ENCODE assay signal across 11 cellular contexts in the genomic region with DNA sequence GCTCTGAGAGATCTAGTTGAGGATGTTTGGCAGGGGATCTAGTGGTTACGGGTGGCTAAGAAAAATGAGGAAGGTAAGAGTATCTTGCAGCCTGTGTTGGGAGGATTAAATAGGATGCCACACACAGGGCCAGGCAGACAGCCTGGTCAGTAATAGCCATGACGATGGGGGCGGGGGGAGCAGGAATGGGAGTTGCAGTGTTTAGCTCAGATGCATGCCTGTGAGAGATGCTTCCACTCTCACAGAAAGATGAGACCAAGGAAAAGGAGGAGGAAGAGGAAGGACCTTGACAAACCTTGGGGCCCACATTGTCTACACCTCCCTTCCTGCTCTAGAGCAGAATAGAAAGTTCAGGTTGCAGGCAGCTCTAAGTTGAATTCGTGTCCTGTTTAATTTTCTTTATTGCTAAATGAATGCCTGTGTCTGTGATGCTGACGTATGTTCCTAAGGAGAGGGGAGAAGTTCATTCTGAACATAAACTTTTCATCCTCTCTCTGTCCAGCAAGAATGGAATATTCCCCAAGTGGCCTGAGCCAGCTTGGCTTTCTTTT. TPM values are rescaled to one million over a fixed set of nuclear protein-coding genes. Genes with fewer than 3 reads are reported as not detected.
A peak's percentile ranks its signal among the peaks of the same experiment; 100 is the strongest.
DNase-seq lines count a peak whose midpoint lies in the region; ATAC-seq and TF ChIP-seq lines count a peak whose summit lies in the region.
"Had no signal": no experiment of that assay in that cellular context is flagged by ENCODE, and none has a peak within 500 bp of the region (broad histone marks: within the 10 kb centered on the region; RNA-seq: fewer than 3 reads in every experiment).

No MANE protein-coding gene starts in this region.

- no peaks in the 10 kb centered on the region for H3K79me2 ChIP-seq in smooth muscle cell (ENCODE audit: low read depth)

- H2BK5ac ChIP-seq in IMR-90 (ENCODE audit: low read depth, low read length, poor library complexity, severe bottlenecking), result peak overlapping the region; percentile 92

- peak overlapping the region; percentile 92 for H2BK120ac ChIP-seq in IMR-90 (ENCODE audit: low read depth, low read length)

- no CpG with 5 or more reads among the region's 5 CpGs for WGBS in IMR-90 (ENCODE audit: extremely low coverage in 2 of 2, insufficient read length in 1 of 2), 2 experiments
- WGBS in right cardiac atrium, result 64% methylated on average over 5 of the region's 5 CpGs
- WGBS in smooth muscle cell (ENCODE audit: low lambda C conversion rate), result 39% methylated on average over 5 of the region's 5 CpGs

- peak overlapping the region; percentile 0 for H3K4me2 ChIP-seq in IMR-90 (ENCODE audit: low read depth, low read length)
- peak overlapping the region; percentile 62 for H3K4me2 ChIP-seq in smooth muscle cell

- TF ChIP-seq CTCF in IMR-90 (conservative IDR thresholded peaks at IDR 0.05; ENCODE audit: low read depth, low read length) (no peak), ascending aorta (IDR thresholded peaks at IDR 0.05) (no peak), smooth muscle cell (IDR thresholded peaks at IDR 0.05; ENCODE audit: borderline replicate concordance, insufficient read depth, poor library complexity, severe bottlenecking) (no peak)

- H3K4me1 Mint-ChIP-seq in CD4-positive, alpha-beta memory T cell, result peaks cover 0 to 4% (median 1%) of the 10 kb centered on the region in 4 donors

- peak overlapping the region; percentile 91 for H4K5ac ChIP-seq in IMR-90 (ENCODE audit: low read depth, low read length)

- H3K79me1 ChIP-seq in IMR-90 (ENCODE audit: low read depth in 1 of 2, low read length in 2 of 2), result peaks cover 19 to 43% of the 10 kb centered on the region in 2 experiments; a peak in 3 of 4 replicates

- intact Hi-C loops in IMR-90 (cut with micrococcal nuclease) (no loop called here), ascending aorta (cut with DNase I) (loop anchor here (5.0 kb wide), 1 partner anchor 40 kb away; no protein-coding TSS in a partner anchor), right cardiac atrium (cut with DNase I) (loop anchor here in 1 of 4 donors (10.0 kb wide), 1 partner anchor 113 kb away; no protein-coding TSS in a partner anchor)
- intact Hi-C loops in CD4-positive, alpha-beta memory T cell (cut with micrococcal nuclease), result no loop called here

- H2AFZ ChIP-seq in IMR-90 (replicated peaks; ENCODE audit: low read length, poor library complexity), result no peak overlapping the region
- no peak overlapping the region for H2AFZ ChIP-seq in smooth muscle cell (ENCODE audit: low read depth)

- H4K20me1 ChIP-seq in IMR-90 (ENCODE audit: insufficient read depth, low read length) (peaks cover 14% of the 10 kb centered on the region), smooth muscle cell (ENCODE audit: low read depth) (no peaks in the 10 kb centered on the region)

- DNase-seq in IMR-90 (peak; percentile 84), ascending aorta (ENCODE audit: low spot score in 2 of 2) (peak in 1 of 2 donors; percentile 59), right cardiac atrium (no peak), smooth muscle cell (lab: John Stamatoyannopoulos, UW; ENCODE audit: unreplicated experiment) (no peak), NCI-H2029 treated with DMSO at 0.1 percent for 48 hours (lab: John Stamatoyannopoulos, UW) (no peak), erythroblast (lab: John Stamatoyannopoulos, UW) (no peak)
- no peak for DNase-seq in CD4-positive, alpha-beta memory T cell
- DNase-seq: retina, SHP77 treated with DMSO at 0.1 percent for 48 hours had no signal

- H3K27me3 Mint-ChIP-seq in CD4-positive, alpha-beta memory T cell, result no peaks in the 10 kb centered on the region

- H3K27me3 ChIP-seq in IMR-90 (ENCODE audit: control insufficient read depth, insufficient read depth, low read length) (no peaks in the 10 kb centered on the region), ascending aorta (no peaks in the 10 kb centered on the region), right cardiac atrium (ENCODE audit: control insufficient read depth, insufficient read depth) (no peaks in the 10 kb centered on the region), smooth muscle cell (ENCODE audit: low read depth) (no peaks in the 10 kb centered on the region)
- H3K27me3 ChIP-seq in CD4-positive, alpha-beta memory T cell (ENCODE audit: insufficient read depth, low read length), result no peaks in the 10 kb centered on the region

- H3F3A ChIP-seq in smooth muscle cell (ENCODE audit: low read depth), result peaks cover 76% of the 10 kb centered on the region

- H3K14ac ChIP-seq in IMR-90 (replicated peaks; ENCODE audit: low read depth, low read length), result peak overlapping the region; percentile 82

- POLR2A ChIA-PET in IMR-90 (lab: Charles Lee; ENCODE audit: unreplicated experiment), result interaction anchor here (0.6 to 0.9 kb wide), 3 partner anchors 9 to 62 kb away, joined by 3 to 6 read pairs (median 3); partner anchors contain the start of gene TGFBI
- POLR2A ChIA-PET in CD4-positive, alpha-beta memory T cell (lab: Charles Lee; ENCODE audit: partially characterized antibody), result no interaction called here

- H2BK20ac ChIP-seq in IMR-90 (ENCODE audit: low read depth, low read length), result peak overlapping the region; percentile 95

- peak overlapping the region; percentile 98 for H3K4ac ChIP-seq in IMR-90 (ENCODE audit: low read depth, low read length)

- H3K9ac ChIP-seq in IMR-90 (ENCODE audit: low read depth, low read length), result peak overlapping the region; percentile 65
- H3K9ac ChIP-seq in smooth muscle cell (ENCODE audit: low read depth), result peak overlapping the region; percentile 60

- H3K9me3 Mint-ChIP-seq in CD4-positive, alpha-beta memory T cell, result no peaks in the 10 kb centered on the region
- H3K9me3 Mint-ChIP-seq: stimulated activated effector memory CD8-positive, alpha-beta T cell treated with anti-CD3 and anti-CD28 coated beads, Interleukin-12 subunit alpha, Interleukin-12 subunit beta, amount 100 ng/mL, for 72 hours had no signal

- in situ Hi-C loops in IMR-90 (cut with MboI; ENCODE audit: low sequenced_read_pairs), result no loop called here

- peaks cover 76% of the 10 kb centered on the region for H3K36me3 ChIP-seq in IMR-90 (ENCODE audit: control insufficient read depth, insufficient read depth, low read length)
- peaks cover 8 to 11% of the 10 kb centered on the region in 2 donors for H3K36me3 ChIP-seq in ascending aorta
- H3K36me3 ChIP-seq in smooth muscle cell (ENCODE audit: low read depth), result peaks cover 16% of the 10 kb centered on the region
- no peaks in the 10 kb centered on the region for H3K36me3 ChIP-seq in CD4-positive, alpha-beta memory T cell (ENCODE audit: insufficient read depth, low read length)

- dilution Hi-C loops in IMR-90 (cut with HindIII; ENCODE audit: low sequenced_read_pairs, unreplicated experiment), result no loop called here

- peak; percentile 3; the same call in 1 of the 2 replicates for TF ChIP-seq POLR2A in IMR-90 (IDR thresholded peaks at IDR 0.05; ENCODE audit: low read depth, low read length)
- no peak for TF ChIP-seq POLR2A in erythroblast (IDR thresholded peaks at IDR 0.05; ENCODE audit: low read length)

- peak overlapping the region; percentile 23; the same call in 2 of the 3 replicates for H2BK15ac ChIP-seq in IMR-90 (ENCODE audit: low read depth, low read length)

- peak overlapping the region; percentile 62 for H3K18ac ChIP-seq in IMR-90 (ENCODE audit: low read depth, low read length)

- peak overlapping the region; percentile 76 for H3K56ac ChIP-seq in IMR-90 (ENCODE audit: extremely low read depth, insufficient read depth, low read length)

- no peak overlapping the region for H3K4me3 Mint-ChIP-seq in CD4-positive, alpha-beta memory T cell
- H3K4me3 Mint-ChIP-seq: stimulated activated effector memory CD8-positive, alpha-beta T cell treated with anti-CD3 and anti-CD28 coated beads, Interleukin-12 subunit alpha, Interleukin-12 subunit beta, amount 100 ng/mL, for 72 hours had no signal

- H3K9me3 ChIP-seq in IMR-90 (ENCODE audit: control insufficient read depth, insufficient read depth, low read length), result no peaks in the 10 kb centered on the region
- H3K9me3 ChIP-seq in ascending aorta, result no peaks in the 10 kb centered on the region
- H3K9me3 ChIP-seq in right cardiac atrium (ENCODE audit: control insufficient read depth, low read length), result no peaks in the 10 kb centered on the region
- no peaks in the 10 kb centered on the region for H3K9me3 ChIP-seq in smooth muscle cell (replicated peaks; ENCODE audit: low read depth)
- H3K9me3 ChIP-seq in CD4-positive, alpha-beta memory T cell (ENCODE audit: control insufficient read depth in 1 of 2, low read length in 2 of 2), result no peaks in the 10 kb centered on the region

- peak overlapping the region; percentile 87 for H3K27ac ChIP-seq in IMR-90 (ENCODE audit: insufficient read depth, low read length)
- H3K27ac ChIP-seq in ascending aorta, result peak overlapping the region; percentile 86 to 88
- H3K27ac ChIP-seq in right cardiac atrium (ENCODE audit: low read length), result peak overlapping the region; percentile 30
- peak overlapping the region; percentile 95 for H3K27ac ChIP-seq in smooth muscle cell (ENCODE audit: low read depth)
- no peak overlapping the region for H3K27ac ChIP-seq in CD4-positive, alpha-beta memory T cell (ENCODE audit: low read depth, low read length)

- H2AK9ac ChIP-seq in IMR-90 (replicated peaks; ENCODE audit: low read depth, low read length, poor library complexity), result peak overlapping the region; percentile 60

- H3K4me1 ChIP-seq in IMR-90 (ENCODE audit: control insufficient read depth, insufficient read depth, low read length) (peaks cover 52% of the 10 kb centered on the region), ascending aorta (peaks cover 17 to 35% of the 10 kb centered on the region in 2 donors), right cardiac atrium (ENCODE audit: control insufficient read depth, insufficient read depth, low read length) (peaks cover 8% of the 10 kb centered on the region), smooth muscle cell (ENCODE audit: low read depth) (peaks cover 26% of the 10 kb centered on the region)
- H3K4me1 ChIP-seq in CD4-positive, alpha-beta memory T cell (ENCODE audit: insufficient read depth, low read length), result no peaks in the 10 kb centered on the region

- H3K4me3 ChIP-seq in IMR-90 (ENCODE audit: insufficient read depth, low read depth, low read length) (no peak overlapping the region), ascending aorta (no peak overlapping the region), right cardiac atrium (ENCODE audit: low read length) (no peak overlapping the region), smooth muscle cell (no peak overlapping the region)
- H3K4me3 ChIP-seq in CD4-positive, alpha-beta memory T cell (ENCODE audit: low read length in 2 of 2), result no peak overlapping the region

- peak overlapping the region; percentile 86 for H4K91ac ChIP-seq in IMR-90 (ENCODE audit: insufficient read depth, low read depth, low read length)

- H3K36me3 Mint-ChIP-seq in CD4-positive, alpha-beta memory T cell, result no peaks in the 10 kb centered on the region
- H3K36me3 Mint-ChIP-seq: stimulated activated effector memory CD8-positive, alpha-beta T cell treated with anti-CD3 and anti-CD28 coated beads, Interleukin-12 subunit alpha, Interleukin-12 subunit beta, amount 100 ng/mL, for 72 hours had no signal

- ATAC-seq in IMR-90 (ENCODE audit: low read depth) (peak; percentile 2; the same call in 1 of the 2 replicates), right cardiac atrium (no peak), HG03521 (IDR thresholded peaks at IDR 0.05; ENCODE audit: unreplicated experiment) (no peak)
- ATAC-seq: stimulated activated effector memory CD8-positive, alpha-beta T cell treated with anti-CD3 and anti-CD28 coated beads, Interleukin-12 subunit alpha, Interleukin-12 subunit beta, amount 100 ng/mL, for 72 hours had no signal

- peak overlapping the region; percentile 88 to 92 for H4K8ac ChIP-seq in IMR-90 (ENCODE audit: low read depth in 2 of 2, low read length in 2 of 2)

- peak overlapping the region; percentile 83 for H3K23ac ChIP-seq in IMR-90 (ENCODE audit: low read depth, low read length)

- BruUV-seq in IMR-90 (replicated peaks; lab: Mats Ljungman, UMichigan), result no TSS peak

- H3K9me1 ChIP-seq in IMR-90 (ENCODE audit: insufficient read depth, low read length), result peaks cover 45% of the 10 kb centered on the region

- TF ChIP-seq RAD21 in IMR-90 (IDR thresholded peaks at IDR 0.05; ENCODE audit: low read length), result no peak

- H3K27ac Mint-ChIP-seq in CD4-positive, alpha-beta memory T cell, result peak overlapping the region in 2 of 7 donors; percentile 10 to 74
- H3K27ac Mint-ChIP-seq: stimulated activated effector memory CD8-positive, alpha-beta T cell treated with anti-CD3 and anti-CD28 coated beads, Interleukin-12 subunit alpha, Interleukin-12 subunit beta, amount 100 ng/mL, for 72 hours had no signal

- H2AK5ac ChIP-seq in IMR-90 (ENCODE audit: low read depth, low read length), result peak overlapping the region; percentile 97

- CTCF ChIA-PET in IMR-90 (lab: Yijun Ruan, JAX), result interaction anchor here (0.5 to 1.4 kb wide), 14 partner anchors 24 to 166 kb away, joined by 3 to 9 read pairs (median 4); no protein-coding TSS in a partner anchor
- CTCF ChIA-PET in CD4-positive, alpha-beta memory T cell (lab: Charles Lee; ENCODE audit: partially characterized antibody), result interaction anchor here (0.7 to 1.3 kb wide), 2 partner anchors 20 to 112 kb away, joined by 3 to 5 read pairs; no protein-coding TSS in a partner anchor

RNA-seq across cellular contexts. Expression of gene TGFBI, which starts 28.7 kb away (rescaled TPM):
- total RNA-seq in IMR-90 (2012; rRNA removed) (483 and 618 TPM in 2 replicates), ascending aorta (174 TPM), right cardiac atrium (10 to 100 TPM; 41.6 to 60.4 (median 51.2) TPM), smooth muscle cell (2,635 and 2,673 TPM in 2 replicates)
- polyA plus RNA-seq in IMR-90 (2012; rRNA removed) (1,362 and 1,551 TPM in 2 replicates), right cardiac atrium (44.1 TPM), smooth muscle cell (2,505 and 2,991 TPM in 2 replicates)
- polyA plus RNA-seq in IMR-90 (2012; cell fraction: cytosol; rRNA removed), result 790 and 1,298 TPM in 2 replicates
- 1,060 and 1,205 TPM in 2 replicates for polyA plus RNA-seq in IMR-90 (2012; cell fraction: nucleus; rRNA removed; ENCODE audit: low replicate concordance)
- 10 to 100 TPM; 12.7 to 13.2 TPM for total RNA-seq in CD4-positive, alpha-beta memory T cell
- polyA plus RNA-seq in CD4-positive, alpha-beta memory T cell, result 1 to 10 TPM; 3.7 to 7.3 TPM
